2 cellular contexts compared by ENCODE assay signal in the genomic region with DNA sequence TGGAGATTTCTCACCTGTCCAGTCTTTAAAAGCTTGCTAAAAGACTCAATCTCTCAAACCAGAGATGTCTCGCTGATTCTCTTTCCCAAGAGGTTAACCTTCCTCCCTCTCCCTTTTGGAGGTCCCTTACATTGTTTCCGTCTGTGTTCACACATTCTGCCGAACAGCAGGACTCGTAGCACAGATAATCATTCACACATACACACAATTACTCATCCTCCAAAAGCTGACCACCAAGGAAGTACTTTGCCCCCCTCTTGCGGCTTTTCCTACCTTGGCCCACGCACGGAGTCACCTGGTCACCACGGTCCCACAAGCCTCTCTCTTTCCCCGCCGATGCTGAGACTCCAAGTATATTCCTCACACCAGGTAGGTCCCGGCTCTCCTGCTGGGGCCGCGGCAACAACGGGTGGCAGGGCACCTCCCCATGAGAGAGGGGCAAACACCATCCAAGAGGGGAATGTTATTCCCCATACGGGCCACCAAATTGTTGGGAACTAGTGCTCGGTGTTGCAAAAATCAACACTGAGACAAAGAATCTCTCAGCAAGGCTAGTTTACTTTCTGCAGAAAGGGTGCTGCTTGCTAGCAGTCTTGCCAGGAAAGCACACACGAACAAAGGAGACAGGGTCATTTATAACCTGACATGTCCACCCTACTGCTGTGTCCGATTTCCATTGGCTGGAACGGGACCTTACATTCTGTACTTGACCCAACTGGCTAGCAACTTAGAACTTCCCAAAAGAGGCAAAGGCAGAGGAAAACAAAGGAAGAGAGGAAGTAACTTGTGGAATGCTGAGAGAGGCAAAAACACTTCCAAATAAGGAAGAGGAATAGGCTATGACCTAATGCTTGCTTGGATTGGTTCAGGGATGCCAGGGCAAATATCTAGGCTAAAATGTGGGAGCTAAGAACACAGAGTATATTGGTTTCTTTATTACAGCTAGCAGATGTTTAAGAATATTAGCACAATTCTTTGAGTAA.
TF ChIP-seq lines count a peak whose summit lies in the region.

No MANE protein-coding gene starts in this region.

TF ChIP-seq in IMR-90, 13 proteins besides CTCF, POLR2A, EP300 and RAD21:
- TF ChIP-seq MAFK (IDR thresholded peaks at IDR 0.05; ENCODE audit: low read depth, low read length) (no peak), MXI1 (IDR thresholded peaks at IDR 0.05; ENCODE audit: borderline replicate concordance, low read depth, low read length) (no peak), CEBPB (IDR thresholded peaks at IDR 0.05; ENCODE audit: low read depth, low read length) (no peak)
TF ChIP-seq in IMR-90: peak in this region for 0.

TF ChIP-seq in H1, 55 proteins besides CTCF, POLR2A, EP300 and RAD21:
- TF ChIP-seq PHF8 (conservative IDR thresholded peaks at IDR 0.05; ENCODE audit: low read depth, low read length) (no peak), HDAC6 (IDR thresholded peaks at IDR 0.05; ENCODE audit: low read depth, low read length) (no peak), TBP (IDR thresholded peaks at IDR 0.05; ENCODE audit: low read depth, low read length) (peak; percentile 95), POLR2AphosphoS5 (IDR thresholded peaks at IDR 0.05; ENCODE audit: low read depth, low read length) (peak; percentile 97), SP1 (IDR thresholded peaks at IDR 0.05; ENCODE audit: low read depth, low read length) (0 out of 2 replicates have a peak, but pooled peaks have one; percentile 29), CHD1 (IDR thresholded peaks at IDR 0.05; ENCODE audit: low read depth, low read length) (peak; percentile 58; the same call in 1 of the 2 replicates), TAF7 (optimal IDR thresholded peaks at IDR 0.05; ENCODE audit: borderline replicate concordance, low read depth, low read length) (peak; percentile 88), TEAD4 (IDR thresholded peaks at IDR 0.05; ENCODE audit: low read depth, low read length) (0 out of 2 replicates have a peak, but pooled peaks have one; percentile 49), SRF (IDR thresholded peaks at IDR 0.05; ENCODE audit: low read depth, low read length) (peak; percentile 95), YY1 (IDR thresholded peaks at IDR 0.05; ENCODE audit: low read depth, low read length) (no peak), BACH1 (IDR thresholded peaks at IDR 0.05; ENCODE audit: low read length) (no peak), GTF2F1 (IDR thresholded peaks at IDR 0.05; ENCODE audit: borderline replicate concordance, low read depth, low read length) (peak; percentile 79; the same call in 1 of the 2 replicates), TAF1 (IDR thresholded peaks at IDR 0.05; ENCODE audit: low read depth, low read length) (peak; percentile 93; the same call in 1 of the 2 replicates), JUN (IDR thresholded peaks at IDR 0.05; ENCODE audit: low read depth, low read length) (0 out of 2 replicates have a peak, but pooled peaks have one; percentile 29), SIRT6 (IDR thresholded peaks at IDR 0.05; ENCODE audit: low read length) (peak; percentile 58), RXRA (IDR thresholded peaks at IDR 0.05; ENCODE audit: insufficient read depth, low read depth, low read length) (no peak), POU5F1 (IDR thresholded peaks at IDR 0.05; ENCODE audit: low read depth, low read length) (no peak), CTBP2 (IDR thresholded peaks at IDR 0.05; ENCODE audit: borderline replicate concordance, insufficient read depth, insufficient read length, low read length) (no peak), MAFK (IDR thresholded peaks at IDR 0.05; ENCODE audit: low read depth, low read length) (0 out of 2 replicates have a peak, but pooled peaks have one; percentile 20)
- TF ChIP-seq, protein P1, sequence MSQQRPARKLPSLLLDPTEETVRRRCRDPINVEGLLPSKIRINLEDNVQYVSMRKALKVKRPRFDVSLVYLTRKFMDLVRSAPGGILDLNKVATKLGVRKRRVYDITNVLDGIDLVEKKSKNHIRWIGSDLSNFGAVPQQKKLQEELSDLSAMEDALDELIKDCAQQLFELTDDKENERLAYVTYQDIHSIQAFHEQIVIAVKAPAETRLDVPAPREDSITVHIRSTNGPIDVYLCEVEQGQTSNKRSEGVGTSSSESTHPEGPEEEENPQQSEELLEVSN (IDR thresholded peaks at IDR 0.05) = peak; percentile 10; the same call in 1 of the 2 replicates
- TF ChIP-seq, protein P2, sequence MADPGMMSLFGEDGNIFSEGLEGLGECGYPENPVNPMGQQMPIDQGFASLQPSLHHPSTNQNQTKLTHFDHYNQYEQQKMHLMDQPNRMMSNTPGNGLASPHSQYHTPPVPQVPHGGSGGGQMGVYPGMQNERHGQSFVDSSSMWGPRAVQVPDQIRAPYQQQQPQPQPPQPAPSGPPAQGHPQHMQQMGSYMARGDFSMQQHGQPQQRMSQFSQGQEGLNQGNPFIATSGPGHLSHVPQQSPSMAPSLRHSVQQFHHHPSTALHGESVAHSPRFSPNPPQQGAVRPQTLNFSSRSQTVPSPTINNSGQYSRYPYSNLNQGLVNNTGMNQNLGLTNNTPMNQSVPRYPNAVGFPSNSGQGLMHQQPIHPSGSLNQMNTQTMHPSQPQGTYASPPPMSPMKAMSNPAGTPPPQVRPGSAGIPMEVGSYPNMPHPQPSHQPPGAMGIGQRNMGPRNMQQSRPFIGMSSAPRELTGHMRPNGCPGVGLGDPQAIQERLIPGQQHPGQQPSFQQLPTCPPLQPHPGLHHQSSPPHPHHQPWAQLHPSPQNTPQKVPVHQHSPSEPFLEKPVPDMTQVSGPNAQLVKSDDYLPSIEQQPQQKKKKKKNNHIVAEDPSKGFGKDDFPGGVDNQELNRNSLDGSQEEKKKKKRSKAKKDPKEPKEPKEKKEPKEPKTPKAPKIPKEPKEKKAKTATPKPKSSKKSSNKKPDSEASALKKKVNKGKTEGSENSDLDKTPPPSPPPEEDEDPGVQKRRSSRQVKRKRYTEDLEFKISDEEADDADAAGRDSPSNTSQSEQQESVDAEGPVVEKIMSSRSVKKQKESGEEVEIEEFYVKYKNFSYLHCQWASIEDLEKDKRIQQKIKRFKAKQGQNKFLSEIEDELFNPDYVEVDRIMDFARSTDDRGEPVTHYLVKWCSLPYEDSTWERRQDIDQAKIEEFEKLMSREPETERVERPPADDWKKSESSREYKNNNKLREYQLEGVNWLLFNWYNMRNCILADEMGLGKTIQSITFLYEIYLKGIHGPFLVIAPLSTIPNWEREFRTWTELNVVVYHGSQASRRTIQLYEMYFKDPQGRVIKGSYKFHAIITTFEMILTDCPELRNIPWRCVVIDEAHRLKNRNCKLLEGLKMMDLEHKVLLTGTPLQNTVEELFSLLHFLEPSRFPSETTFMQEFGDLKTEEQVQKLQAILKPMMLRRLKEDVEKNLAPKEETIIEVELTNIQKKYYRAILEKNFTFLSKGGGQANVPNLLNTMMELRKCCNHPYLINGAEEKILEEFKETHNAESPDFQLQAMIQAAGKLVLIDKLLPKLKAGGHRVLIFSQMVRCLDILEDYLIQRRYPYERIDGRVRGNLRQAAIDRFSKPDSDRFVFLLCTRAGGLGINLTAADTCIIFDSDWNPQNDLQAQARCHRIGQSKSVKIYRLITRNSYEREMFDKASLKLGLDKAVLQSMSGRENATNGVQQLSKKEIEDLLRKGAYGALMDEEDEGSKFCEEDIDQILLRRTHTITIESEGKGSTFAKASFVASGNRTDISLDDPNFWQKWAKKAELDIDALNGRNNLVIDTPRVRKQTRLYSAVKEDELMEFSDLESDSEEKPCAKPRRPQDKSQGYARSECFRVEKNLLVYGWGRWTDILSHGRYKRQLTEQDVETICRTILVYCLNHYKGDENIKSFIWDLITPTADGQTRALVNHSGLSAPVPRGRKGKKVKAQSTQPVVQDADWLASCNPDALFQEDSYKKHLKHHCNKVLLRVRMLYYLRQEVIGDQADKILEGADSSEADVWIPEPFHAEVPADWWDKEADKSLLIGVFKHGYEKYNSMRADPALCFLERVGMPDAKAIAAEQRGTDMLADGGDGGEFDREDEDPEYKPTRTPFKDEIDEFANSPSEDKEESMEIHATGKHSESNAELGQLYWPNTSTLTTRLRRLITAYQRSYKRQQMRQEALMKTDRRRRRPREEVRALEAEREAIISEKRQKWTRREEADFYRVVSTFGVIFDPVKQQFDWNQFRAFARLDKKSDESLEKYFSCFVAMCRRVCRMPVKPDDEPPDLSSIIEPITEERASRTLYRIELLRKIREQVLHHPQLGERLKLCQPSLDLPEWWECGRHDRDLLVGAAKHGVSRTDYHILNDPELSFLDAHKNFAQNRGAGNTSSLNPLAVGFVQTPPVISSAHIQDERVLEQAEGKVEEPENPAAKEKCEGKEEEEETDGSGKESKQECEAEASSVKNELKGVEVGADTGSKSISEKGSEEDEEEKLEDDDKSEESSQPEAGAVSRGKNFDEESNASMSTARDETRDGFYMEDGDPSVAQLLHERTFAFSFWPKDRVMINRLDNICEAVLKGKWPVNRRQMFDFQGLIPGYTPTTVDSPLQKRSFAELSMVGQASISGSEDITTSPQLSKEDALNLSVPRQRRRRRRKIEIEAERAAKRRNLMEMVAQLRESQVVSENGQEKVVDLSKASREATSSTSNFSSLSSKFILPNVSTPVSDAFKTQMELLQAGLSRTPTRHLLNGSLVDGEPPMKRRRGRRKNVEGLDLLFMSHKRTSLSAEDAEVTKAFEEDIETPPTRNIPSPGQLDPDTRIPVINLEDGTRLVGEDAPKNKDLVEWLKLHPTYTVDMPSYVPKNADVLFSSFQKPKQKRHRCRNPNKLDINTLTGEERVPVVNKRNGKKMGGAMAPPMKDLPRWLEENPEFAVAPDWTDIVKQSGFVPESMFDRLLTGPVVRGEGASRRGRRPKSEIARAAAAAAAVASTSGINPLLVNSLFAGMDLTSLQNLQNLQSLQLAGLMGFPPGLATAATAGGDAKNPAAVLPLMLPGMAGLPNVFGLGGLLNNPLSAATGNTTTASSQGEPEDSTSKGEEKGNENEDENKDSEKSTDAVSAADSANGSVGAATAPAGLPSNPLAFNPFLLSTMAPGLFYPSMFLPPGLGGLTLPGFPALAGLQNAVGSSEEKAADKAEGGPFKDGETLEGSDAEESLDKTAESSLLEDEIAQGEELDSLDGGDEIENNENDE (IDR thresholded peaks at IDR 0.05; ENCODE audit: insufficient replicate concordance, low read length) = peak; percentile 41
- TF ChIP-seq, protein P3, sequence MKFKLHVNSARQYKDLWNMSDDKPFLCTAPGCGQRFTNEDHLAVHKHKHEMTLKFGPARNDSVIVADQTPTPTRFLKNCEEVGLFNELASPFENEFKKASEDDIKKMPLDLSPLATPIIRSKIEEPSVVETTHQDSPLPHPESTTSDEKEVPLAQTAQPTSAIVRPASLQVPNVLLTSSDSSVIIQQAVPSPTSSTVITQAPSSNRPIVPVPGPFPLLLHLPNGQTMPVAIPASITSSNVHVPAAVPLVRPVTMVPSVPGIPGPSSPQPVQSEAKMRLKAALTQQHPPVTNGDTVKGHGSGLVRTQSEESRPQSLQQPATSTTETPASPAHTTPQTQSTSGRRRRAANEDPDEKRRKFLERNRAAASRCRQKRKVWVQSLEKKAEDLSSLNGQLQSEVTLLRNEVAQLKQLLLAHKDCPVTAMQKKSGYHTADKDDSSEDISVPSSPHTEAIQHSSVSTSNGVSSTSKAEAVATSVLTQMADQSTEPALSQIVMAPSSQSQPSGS (IDR thresholded peaks at IDR 0.05; ENCODE audit: low read length) = peak; percentile 60
